19 cellular contexts compared by ENCODE assay signal in the genomic region with DNA sequence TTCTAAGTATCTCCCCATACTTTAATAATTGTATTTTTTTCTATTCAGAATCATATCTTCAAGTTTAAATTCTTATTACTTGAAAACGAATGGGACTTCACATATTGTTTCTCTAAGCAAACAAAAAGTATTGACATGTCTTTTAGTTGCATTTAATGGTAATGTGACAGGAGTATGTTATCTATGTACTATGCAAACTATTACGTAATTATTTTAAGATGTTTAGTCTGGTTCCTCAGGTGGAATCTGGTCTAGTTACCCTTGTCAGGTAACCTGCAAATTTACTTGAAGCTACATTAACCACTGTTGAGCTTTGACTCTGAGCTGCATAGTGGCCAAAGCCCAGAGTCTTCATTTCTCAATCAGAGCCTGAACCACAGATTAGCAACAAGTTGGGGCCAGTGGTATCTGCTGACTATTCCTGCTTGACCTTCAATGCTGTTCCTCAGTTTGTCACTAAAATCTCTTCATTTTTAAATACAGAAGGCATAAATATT.
A peak's percentile ranks its signal among the peaks of the same experiment; 100 is the strongest.
DNase-seq lines count a peak whose midpoint lies in the region; ATAC-seq, FAIRE-seq and TF ChIP-seq lines count a peak whose summit lies in the region.
"Had no signal": no experiment of that assay in that cellular context is flagged by ENCODE, and none has a peak within 500 bp of the region (broad histone marks: within the 10 kb centered on the region; RNA-seq: fewer than 3 reads in every experiment).

No MANE protein-coding gene starts in this region.

- H3K9me1 ChIP-seq in K562 (ENCODE audit: control insufficient read depth, insufficient read depth, low read length), result no peaks in the 10 kb centered on the region

- H3K4me3 Mint-ChIP-seq in activated naive CD8-positive, alpha-beta T cell treated with anti-CD3 and anti-CD28 coated beads, Interleukin-2, amount 50 U/mL, for 24 hours, result no peak overlapping the region
- H3K4me3 Mint-ChIP-seq: CD8-positive, alpha-beta T cell; GM23338 had no signal

- in situ Hi-C loops in HepG2 (cut with HindIII; ENCODE audit: extremely low pct_ligation_motif_present, low pct_unique_long_range_greater_than_20kb) (no loop called here), K562 (cut with MboI) (no loop called here)

- TF ChIP-seq RAD21 in HepG2 (CRISPR knock-in tag; IDR thresholded peaks at IDR 0.05), result no peak
- TF ChIP-seq RAD21 in K562 (CRISPR knock-in tag; conservative IDR thresholded peaks at IDR 0.05 in 1 of 2, IDR thresholded peaks at IDR 0.05 in 1 of 2), result no peak

- H3K4me1 ChIP-seq in HepG2 (ENCODE audit: insufficient read depth, low read length) (no peaks in the 10 kb centered on the region), right lobe of liver (no peaks in the 10 kb centered on the region), K562 (replicated peaks in 1 of 2; ENCODE audit: control insufficient read depth in 2 of 2, insufficient read depth in 2 of 2, low read length in 2 of 2) (no peaks in the 10 kb centered on the region)
- H3K4me1 ChIP-seq: A549, HAP-1 had no signal

- no peaks in the 10 kb centered on the region for H3K9me3 Mint-ChIP-seq in activated naive CD8-positive, alpha-beta T cell treated with anti-CD3 and anti-CD28 coated beads, Interleukin-2, amount 50 U/mL, for 24 hours
- H3K9me3 Mint-ChIP-seq: CD8-positive, alpha-beta T cell; GM23338 had no signal

- peaks cover 2% of the 10 kb centered on the region for H3K4me1 Mint-ChIP-seq in activated naive CD8-positive, alpha-beta T cell treated with anti-CD3 and anti-CD28 coated beads, Interleukin-2, amount 50 U/mL, for 24 hours
- H3K4me1 Mint-ChIP-seq: GM23338 had no signal

- H3K36me3 ChIP-seq in HepG2 (replicated peaks in 1 of 2; ENCODE audit: control insufficient read depth in 1 of 2, insufficient read depth in 2 of 2, low read length in 2 of 2) (peaks cover 11 to 72% of the 10 kb centered on the region in 2 experiments; a peak in 4 of 5 replicates), right lobe of liver (peaks cover 0 to 65% (median 5%) of the 10 kb centered on the region in 4 donors), K562 (ENCODE audit: control insufficient read depth, insufficient read depth, low read length) (peaks cover 27% of the 10 kb centered on the region; the same call in 1 of the 3 replicates)

- H3K27me3 ChIP-seq in HepG2 (ENCODE audit: control insufficient read depth in 1 of 2, insufficient read depth in 2 of 2, low read length in 2 of 2), result no peaks in the 10 kb centered on the region
- no peaks in the 10 kb centered on the region for H3K27me3 ChIP-seq in right lobe of liver
- no peaks in the 10 kb centered on the region for H3K27me3 ChIP-seq in K562 (ENCODE audit: control insufficient read depth in 2 of 2, insufficient read depth in 2 of 2, low read length in 2 of 2)

- no peak for FAIRE-seq in HepG2 (lab: Jason Lieb, UNC)
- FAIRE-seq in GM12892 (lab: Jason Lieb, UNC), result peak; percentile 21
- peak; percentile 15 for FAIRE-seq in K562 (lab: Jason Lieb, UNC)
- FAIRE-seq: A549, GM19239, H54 had no signal

- H3K4me2 ChIP-seq in HepG2 (ENCODE audit: low read depth, low read length) (no peak overlapping the region), K562 (ENCODE audit: insufficient read depth, low read length) (no peak overlapping the region)
- H3K4me2 ChIP-seq: A549, GM23338 had no signal

- POLR2A ChIA-PET in HepG2 (lab: Yijun Ruan, JAX) (no interaction called here), K562 (lab: Yijun Ruan, JAX) (no interaction called here)

- H3K36me3 Mint-ChIP-seq in activated naive CD8-positive, alpha-beta T cell treated with anti-CD3 and anti-CD28 coated beads, Interleukin-2, amount 50 U/mL, for 24 hours (ENCODE audit: low read depth), result peaks cover 32% of the 10 kb centered on the region

- TF ChIP-seq EP300 in HepG2 (IDR thresholded peaks at IDR 0.05; ENCODE audit: low read depth in 2 of 2, low read length in 2 of 2) (no peak), HepG2 (CRISPR knock-in tag; IDR thresholded peaks at IDR 0.05; ENCODE audit: borderline replicate concordance) (no peak), K562 (IDR thresholded peaks at IDR 0.05; ENCODE audit: low read length) (no peak)

- no peak overlapping the region for H2AFZ ChIP-seq in HepG2 (ENCODE audit: low read length)
- no peak overlapping the region for H2AFZ ChIP-seq in K562 (ENCODE audit: low read depth, low read length)
- H2AFZ ChIP-seq: GM23338 had no signal

- TSS peak; percentile 28 for BruUV-seq in HepG2 (replicated peaks; lab: Mats Ljungman, UMichigan)
- BruUV-seq in K562 (replicated peaks; lab: Mats Ljungman, UMichigan), result no TSS peak

- ATAC-seq in HepG2 (no peak; the same call in 2 of the 3 replicates), right lobe of liver (no peak), K562 (no peak)
- ATAC-seq in activated naive CD8-positive, alpha-beta T cell treated with anti-CD3 and anti-CD28 coated beads, Interleukin-2, amount 50 U/mL, for 24 hours, result no peak
- ATAC-seq: A549; CD8-positive, alpha-beta T cell; GM23338 had no signal

- H3K27ac ChIP-seq in HepG2 (ENCODE audit: extremely low read length, insufficient read depth, low read length) (no peak overlapping the region), right lobe of liver (no peak overlapping the region), K562 (ENCODE audit: extremely low read depth, low read depth, low read length) (no peak overlapping the region)
- H3K27ac ChIP-seq: A549 had no signal

- no peak for DNase-seq in HepG2 (ENCODE audit: low spot score)
- no peak for DNase-seq in right lobe of liver
- no peak for DNase-seq in GM12892 (ENCODE audit: insufficient read length)
- no peak for DNase-seq in K562 (ENCODE audit: extremely low read depth in 1 of 4, low spot score in 3 of 4)
- no peak for DNase-seq in activated naive CD8-positive, alpha-beta T cell treated with anti-CD3 and anti-CD28 coated beads, Interleukin-2, amount 50 U/mL, for 24 hours
- DNase-seq in GM20000 (ENCODE audit: low spot score), result no peak
- no peak for DNase-seq in AG20443 (ENCODE audit: low spot score)
- DNase-seq: 8988T; ACHN; C1 segment of cervical spinal cord; CD8-positive, alpha-beta T cell; DMS153; DND-41 had no signal

- WGBS in HepG2 (ENCODE audit: low lambda C conversion rate), result 80% methylated on average over 2 of the region's 2 CpGs
- WGBS in right lobe of liver (ENCODE audit: insufficient coverage, low coverage, low lambda C conversion rate, missing lambda C conversion rate), result 57% methylated on average over 2 of the region's 2 CpGs
- 65% methylated on average over 2 of the region's 2 CpGs for WGBS in K562 (ENCODE audit: insufficient coverage, low coverage, missing lambda C conversion rate)

- H3K4me3 ChIP-seq in HepG2 (replicated peaks in 1 of 3; ENCODE audit: insufficient read depth in 1 of 3, low read depth in 2 of 3, low read length in 3 of 3) (no peak overlapping the region), right lobe of liver (no peak overlapping the region), K562 (no peak overlapping the region)
- H3K4me3 ChIP-seq: A549, GM23338, HAP-1 had no signal

- H3K9ac ChIP-seq in HepG2 (ENCODE audit: insufficient read depth, low read depth, low read length) (no peak overlapping the region), K562 (ENCODE audit: insufficient read depth in 1 of 2, low read depth in 2 of 2, low read length in 2 of 2) (no peak overlapping the region)

- H3K9me3 ChIP-seq in HepG2 (ENCODE audit: low read length) (no peaks in the 10 kb centered on the region), right lobe of liver (no peaks in the 10 kb centered on the region), K562 (replicated peaks; ENCODE audit: control insufficient read depth, insufficient read depth, low read depth, low read length) (no peaks in the 10 kb centered on the region)
- H3K9me3 ChIP-seq: A549, Caco-2, HAP-1 had no signal

- H3K79me2 ChIP-seq in HepG2 (ENCODE audit: insufficient read depth, low read length) (no peaks in the 10 kb centered on the region), K562 (ENCODE audit: control insufficient read depth, insufficient read depth, low read length) (no peaks in the 10 kb centered on the region)

- intact Hi-C loops in HepG2 (cut with micrococcal nuclease; ENCODE audit: unreplicated experiment), result no loop called here
- intact Hi-C loops in right lobe of liver (cut with DNase I), result no loop called here
- intact Hi-C loops in K562 (cut with micrococcal nuclease), result loop anchor here (10.0 kb wide), 1 partner anchor 311 kb away; no protein-coding TSS in a partner anchor

- no peak overlapping the region for H3K27ac Mint-ChIP-seq in activated naive CD8-positive, alpha-beta T cell treated with anti-CD3 and anti-CD28 coated beads, Interleukin-2, amount 50 U/mL, for 24 hours
- H3K27ac Mint-ChIP-seq: GM23338 had no signal

- CTCF ChIA-PET in HepG2 (lab: Yijun Ruan, JAX; ENCODE audit: low intra/inter-chr PET ratio, low total read pairs) (no interaction called here), K562 (lab: Yijun Ruan, JAX; ENCODE audit: low intra/inter-chr PET ratio) (no interaction called here)

- no peak for TF ChIP-seq CTCF in HepG2 (CRISPR knock-in tag; IDR thresholded peaks at IDR 0.05)
- TF ChIP-seq CTCF in right lobe of liver (IDR thresholded peaks at IDR 0.05), result no peak
- TF ChIP-seq CTCF in K562 (IDR thresholded peaks at IDR 0.05 in 2 of 3, conservative IDR thresholded peaks at IDR 0.05 in 1 of 3; ENCODE audit: insufficient read depth in 2 of 3, low read depth in 1 of 3, low read length in 3 of 3), result no peak
- TF ChIP-seq CTCF in GM20000 (IDR thresholded peaks at IDR 0.05; ENCODE audit: extremely low read depth, missing control alignments), result no peak

- TF ChIP-seq POLR2A in HepG2 (IDR thresholded peaks at IDR 0.05; ENCODE audit: insufficient read depth in 1 of 2, low read depth in 2 of 2, low read length in 2 of 2) (no peak), right lobe of liver (IDR thresholded peaks at IDR 0.05) (no peak), GM12892 (IDR thresholded peaks at IDR 0.05; ENCODE audit: low read depth, low read length) (no peak), K562 (conservative IDR thresholded peaks at IDR 0.05) (no peak)

- no peaks in the 10 kb centered on the region for H3K27me3 Mint-ChIP-seq in activated naive CD8-positive, alpha-beta T cell treated with anti-CD3 and anti-CD28 coated beads, Interleukin-2, amount 50 U/mL, for 24 hours

- H4K20me1 ChIP-seq in HepG2 (ENCODE audit: insufficient read depth, low read length) (no peaks in the 10 kb centered on the region), K562 (replicated peaks; ENCODE audit: control insufficient read depth, insufficient read depth, low read length) (no peaks in the 10 kb centered on the region)

TF ChIP-seq in HepG2, 621 proteins besides CTCF, POLR2A, EP300 and RAD21 (continues in another document):
- peak; percentile 62; the same call in 1 of the 2 replicates for TF ChIP-seq CEBPB (IDR thresholded peaks at IDR 0.05; ENCODE audit: borderline replicate concordance, low read depth, low read length)

TF ChIP-seq in K562, 482 proteins besides CTCF, POLR2A, EP300 and RAD21:
- TF ChIP-seq CEBPB (tag; IDR thresholded peaks at IDR 0.05) (peak; percentile 80), MCM2 (IDR thresholded peaks at IDR 0.05; ENCODE audit: low read depth) (no peak), TGIF2 (CRISPR knock-in tag; IDR thresholded peaks at IDR 0.05) (no peak), CEBPG (CRISPR knock-in tag; IDR thresholded peaks at IDR 0.05) (no peak), CEBPG (tag; conservative IDR thresholded peaks at IDR 0.05 in 1 of 2, IDR thresholded peaks at IDR 0.05 in 1 of 2) (peak; percentile 43 to 76; a peak in 3 of 4 replicates)
